12 cellular contexts compared by ENCODE assay signal in the genomic region with DNA sequence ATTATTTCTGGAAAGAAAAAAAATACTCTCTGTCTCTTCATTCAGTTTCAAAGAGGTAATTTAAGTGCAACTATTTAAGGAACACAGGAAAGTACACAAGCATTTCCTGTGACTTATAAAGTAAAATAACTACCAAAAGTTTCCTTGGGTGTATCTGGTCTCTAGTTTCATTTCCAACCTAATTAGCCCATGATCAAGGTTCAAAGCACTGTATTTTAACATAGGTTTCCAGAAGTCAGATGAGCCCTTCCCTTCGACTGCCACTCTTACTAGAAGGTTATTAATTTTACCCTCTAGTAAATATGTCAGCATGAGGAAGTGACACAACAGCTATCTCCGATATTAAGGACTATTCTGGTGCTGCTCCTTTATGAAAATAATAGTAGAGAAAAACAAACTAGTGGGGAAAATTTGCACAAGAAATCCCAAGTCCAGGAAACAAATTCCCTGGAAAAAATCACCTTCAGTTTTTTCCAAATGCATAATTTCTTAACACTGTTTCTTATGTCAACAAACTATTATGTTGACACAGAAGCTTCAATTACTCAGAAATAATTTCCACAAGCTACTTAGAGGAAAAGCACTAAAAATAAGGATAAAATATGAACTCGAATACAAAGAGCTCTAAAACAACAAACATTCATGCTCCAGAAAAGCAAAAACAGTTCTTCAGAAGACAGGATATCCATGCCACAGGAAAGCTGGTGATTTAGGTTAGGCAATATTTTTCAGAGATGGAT. TPM values are rescaled to one million over a fixed set of nuclear protein-coding genes. Genes with fewer than 3 reads are reported as not detected.
DNase-seq lines count a peak whose midpoint lies in the region; ATAC-seq, FAIRE-seq and TF ChIP-seq lines count a peak whose summit lies in the region.
"Had no signal": no experiment of that assay in that cellular context is flagged by ENCODE, and none has a peak within 500 bp of the region (broad histone marks: within the 10 kb centered on the region; RNA-seq: fewer than 3 reads in every experiment).

No MANE protein-coding gene starts in this region.

- H3K9me3 ChIP-seq in left lung: no peaks in the 10 kb centered on the region
- H3K9me3 ChIP-seq in tibial nerve: no peaks in the 10 kb centered on the region
- no peaks in the 10 kb centered on the region for H3K9me3 ChIP-seq in uterus
- H3K9me3 ChIP-seq: transverse colon had no signal

- no peak for TF ChIP-seq CTCF in GM06990 (IDR thresholded peaks at IDR 0.05; ENCODE audit: insufficient read depth, low read length, poor library complexity, severe bottlenecking)
- no peak for TF ChIP-seq CTCF in left lung (IDR thresholded peaks at IDR 0.05)
- no peak for TF ChIP-seq CTCF in tibial nerve (IDR thresholded peaks at IDR 0.05)
- TF ChIP-seq CTCF in uterus (IDR thresholded peaks at IDR 0.05): no peak
- no peak for TF ChIP-seq CTCF in foreskin keratinocyte (conservative IDR thresholded peaks at IDR 0.05)

- peak; percentile 53 for ATAC-seq in HG03565 (IDR thresholded peaks at IDR 0.05; ENCODE audit: unreplicated experiment)
- no peak for ATAC-seq in left lung
- ATAC-seq in foreskin keratinocyte: no peak

- TF ChIP-seq EP300 in tibial nerve (IDR thresholded peaks at IDR 0.05): no peak

- H3K4me3 ChIP-seq in GM06990 (replicated peaks; ENCODE audit: low read depth, low read length) (no peak overlapping the region), left lung (no peak overlapping the region), tibial nerve (no peak overlapping the region), uterus (no peak overlapping the region)
- H3K4me3 ChIP-seq: transverse colon had no signal

- 42 to 45% methylated on average over 3 of the region's 3 CpGs for WGBS in tibial nerve, 2 donors

- peak; percentile 79 for FAIRE-seq in GM19239 (lab: Jason Lieb, UNC)

- H3K36me3 ChIP-seq in GM06990 (ENCODE audit: control insufficient read depth, insufficient read depth, low read length) (no peaks in the 10 kb centered on the region), left lung (peaks cover 0 to 79% of the 10 kb centered on the region in 2 donors), tibial nerve (peaks cover 0 to 72% (median 0%) of the 10 kb centered on the region in 3 donors), uterus (no peaks in the 10 kb centered on the region)

- H3K4me1 ChIP-seq in left lung (no peaks in the 10 kb centered on the region), tibial nerve (peaks cover 0 to 6% (median 0%) of the 10 kb centered on the region in 4 donors), uterus (no peaks in the 10 kb centered on the region), foreskin keratinocyte (no peaks in the 10 kb centered on the region)

- H3K27me3 ChIP-seq in GM06990 (replicated peaks; ENCODE audit: control insufficient read depth, insufficient read depth, low read length) (no peaks in the 10 kb centered on the region), left lung (no peaks in the 10 kb centered on the region), tibial nerve (no peaks in the 10 kb centered on the region), uterus (no peaks in the 10 kb centered on the region), foreskin keratinocyte (no peaks in the 10 kb centered on the region)
- H3K27me3 ChIP-seq: transverse colon had no signal

- DNase-seq in GM06990 (ENCODE audit: extremely low read depth, insufficient read length) (peak; percentile 26), GM19239 (ENCODE audit: insufficient read length, low spot score) (peak; percentile 5), left lung (no peak), DMS79 (lab: John Stamatoyannopoulos, UW) (no peak), tibial nerve (ENCODE audit: low spot score in 2 of 2) (no peak), uterus (no peak), foreskin keratinocyte (no peak)
- DNase-seq: COR-L47, NCI-H82, transverse colon had no signal

- H3K27ac ChIP-seq in left lung (peak overlapping the region; percentile 30 to 31), tibial nerve (no peak overlapping the region), uterus (no peak overlapping the region), foreskin keratinocyte (no peak overlapping the region)

- intact Hi-C loops in left lung (cut with DNase I) (no loop called here), uterus (cut with DNase I; ENCODE audit: low total_unique reads) (no loop called here)

- no peak for TF ChIP-seq POLR2A in tibial nerve (IDR thresholded peaks at IDR 0.05)
- no peak for TF ChIP-seq POLR2A in uterus (IDR thresholded peaks at IDR 0.05)

RNA-seq across cellular contexts. Expression of a gene that starts 35.3 kb away (rescaled TPM):
- total RNA-seq in left lung (10 to 100 TPM; 75.2 to 98.0 TPM), tibial nerve (10 to 100 TPM; 48.0 to 70.2 (median 63.6) TPM), uterus (10 to 100 TPM; 50.1 to 79.7 (median 68.3) TPM), foreskin keratinocyte (5.7 and 9.7 TPM in 2 replicates)
- 2.9 and 4.4 TPM in 2 replicates for polyA plus RNA-seq in foreskin keratinocyte

RNA-seq across cellular contexts. Expression of a gene that starts 35.4 kb away (rescaled TPM):
- total RNA-seq in left lung (1 to 10 TPM; 3.4 to 3.9 TPM), tibial nerve (1 to 10 TPM in 3 of 4 donors, not detected in 1; 1.8 to 4.8 (median 2.9) TPM), uterus (1 to 10 TPM in 1 of 4 donors, not detected in 3; 1.4 TPM), foreskin keratinocyte (1.0 and 1.4 TPM in 2 replicates)
- polyA plus RNA-seq in foreskin keratinocyte: 1.4 and 2.7 TPM in 2 replicates
- total RNA-seq: activated T-helper 2 cell treated with anti-CD3 and anti-CD28 coated beads, Interferon-gamma antibody, Interleukin-2, Interleukin-4, amounts not matched to agents 10 μg/mL and 5 μg/mL and 100 μg/mL, durations not matched to agents 14 hours and 24 hours and 36 hours had no signal

RNA-seq across cellular contexts. Expression of a gene that starts 53.8 kb away (rescaled TPM):
- total RNA-seq in left lung: 10 to 100 TPM; 13.6 to 17.6 TPM
- 10 to 100 TPM in 3 of 4 donors, 1 to 10 TPM in 1; 4.0 to 16.1 (median 13.8) TPM for total RNA-seq in tibial nerve
- total RNA-seq in uterus: 10 to 100 TPM in 2 of 4 donors, 1 to 10 TPM in 1, under 1 TPM in 1; 0.51 to 22.3 (median 10.9) TPM
- 12.7 and 14.9 TPM in 2 replicates for total RNA-seq in foreskin keratinocyte
- 9.6 and 11.6 TPM in 2 replicates for polyA plus RNA-seq in foreskin keratinocyte

RNA-seq across cellular contexts. Expression of a gene that starts 53.9 kb away (rescaled TPM):
- total RNA-seq in left lung: 10 to 100 TPM in 1 of 2 donors, 1 to 10 TPM in 1; 9.8 to 12.7 TPM
- total RNA-seq in tibial nerve: 10 to 100 TPM in 3 of 4 donors, 1 to 10 TPM in 1; 7.9 to 35.8 (median 16.5) TPM
- 10 to 100 TPM in 3 of 4 donors, under 1 TPM in 1; 0.59 to 25.9 (median 14.2) TPM for total RNA-seq in uterus
- 8.7 TPM in 2 replicates for total RNA-seq in foreskin keratinocyte
- 11.4 and 12.3 TPM in 2 replicates for polyA plus RNA-seq in foreskin keratinocyte

Comparison
In these comparisons a context has a peak if more than half of its experiments do, and no peak if none do; other contexts are left out.
1. DNase-seq: peak in GM06990 (single experiment) and GM19239 (single experiment); none in left lung (0 of 2), DMS79 (single experiment), tibial nerve (0 of 2), uterus (0 of 2) and foreskin keratinocyte (0 of 2).
2. H3K27ac ChIP-seq: peak in left lung (2 of 2); none in tibial nerve (0 of 4), uterus (0 of 2) and foreskin keratinocyte (single experiment).